21 cellular contexts compared by ENCODE assay signal in genomic region chr2:165208094-165208493, GRCh38. TPM values are rescaled to one million over a fixed set of nuclear protein-coding genes. Genes with fewer than 3 reads are reported as not detected.
DNase-seq lines count a peak whose midpoint lies in the region; ATAC-seq and TF ChIP-seq lines count a peak whose summit lies in the region.
"Had no signal": no experiment of that assay in that cellular context is flagged by ENCODE, and none has a peak within 500 bp of the region (broad histone marks: within the 10 kb centered on the region; RNA-seq: fewer than 3 reads in every experiment).

No MANE protein-coding gene starts in this region.

- TF ChIP-seq CTCF in left lung (IDR thresholded peaks at IDR 0.05): no peak
- no peak for TF ChIP-seq CTCF in type B pancreatic cell (conservative IDR thresholded peaks at IDR 0.05)
- TF ChIP-seq CTCF in natural killer cell (IDR thresholded peaks at IDR 0.05): no peak

- no peaks in the 10 kb centered on the region for H3K36me3 Mint-ChIP-seq in type B pancreatic cell
- H3K36me3 Mint-ChIP-seq in natural killer cell: no peaks in the 10 kb centered on the region
- H3K36me3 Mint-ChIP-seq: CD4-positive, alpha-beta memory T cell had no signal

- intact Hi-C loops in left lung (cut with DNase I) (loop anchor here in 1 of 2 donors (10.0 kb wide), 1 partner anchor 193 kb away; no protein-coding TSS in a partner anchor), natural killer cell (cut with micrococcal nuclease) (no loop called here)

- peaks cover 5% of the 10 kb centered on the region for H3K4me1 Mint-ChIP-seq in type B pancreatic cell (ENCODE audit: unreplicated experiment)
- H3K4me1 Mint-ChIP-seq in natural killer cell: no peaks in the 10 kb centered on the region

- H3K27ac ChIP-seq in left lung: no peak overlapping the region
- H3K27ac ChIP-seq: A549 had no signal

- DNase-seq in NCI-H510A treated with DMSO at 0.1 percent for 48 hours (lab: John Stamatoyannopoulos, UW) (peak; percentile 16), NCI-H510A (lab: John Stamatoyannopoulos, UW) (no peak), left lung (no peak), type B pancreatic cell (ENCODE audit: extremely low spot score, unreplicated experiment) (no peak), natural killer cell (no peak), iPS-NIHi11 (ENCODE audit: low spot score) (no peak)
- DNase-seq: 8988T; ACHN; C1 segment of cervical spinal cord; Calu3; CD4-positive, alpha-beta memory T cell; COR-L47; DMS79; EL; GDM1; GOT3; HFFc6 had no signal

- H3K36me3 ChIP-seq in left lung: no peaks in the 10 kb centered on the region
- H3K36me3 ChIP-seq: HAP-1 had no signal

- peak overlapping the region; percentile 17 for H3K27ac Mint-ChIP-seq in type B pancreatic cell
- no peak overlapping the region for H3K27ac Mint-ChIP-seq in natural killer cell
- H3K27ac Mint-ChIP-seq: HFFc6 had no signal

- H3K9me3 Mint-ChIP-seq in type B pancreatic cell (peaks cover 5% of the 10 kb centered on the region), natural killer cell (no peaks in the 10 kb centered on the region)
- H3K9me3 Mint-ChIP-seq: CD4-positive, alpha-beta memory T cell; HFFc6 had no signal

- H3K4me3 Mint-ChIP-seq in type B pancreatic cell (peak overlapping the region; percentile 5), natural killer cell (no peak overlapping the region)
- H3K4me3 Mint-ChIP-seq: CD4-positive, alpha-beta memory T cell; HFFc6 had no signal

- H3K27me3 ChIP-seq in left lung: no peaks in the 10 kb centered on the region

- H3K4me3 ChIP-seq in left lung: no peak overlapping the region
- H3K4me3 ChIP-seq: A549, GM12878, HAP-1 had no signal

- no peaks in the 10 kb centered on the region for H3K4me1 ChIP-seq in left lung
- H3K4me1 ChIP-seq: A549 had no signal

- peak; percentile 85 for ATAC-seq in left lung
- ATAC-seq in HG03139 (IDR thresholded peaks at IDR 0.05; ENCODE audit: unreplicated experiment): no peak
- no peak for ATAC-seq in natural killer cell
- ATAC-seq: A549, GM12878 had no signal

- no peaks in the 10 kb centered on the region for H3K9me3 ChIP-seq in left lung
- H3K9me3 ChIP-seq: A549, HAP-1 had no signal

- H3K27me3 Mint-ChIP-seq in type B pancreatic cell (no peaks in the 10 kb centered on the region), natural killer cell (ENCODE audit: low read depth in 2 of 2) (no peaks in the 10 kb centered on the region)

RNA-seq across cellular contexts. Expression of gene SCN3A, which starts 4.2 kb away (rescaled TPM):
- total RNA-seq in left lung: 1 to 10 TPM in 1 of 2 donors, under 1 TPM in 1; 0.35 to 1.3 TPM
- total RNA-seq in type B pancreatic cell (ENCODE audit: low replicate concordance): 2.8 and 8.2 TPM in 2 replicates
- under 1 TPM in 2 of 3 donors, not detected in 1; 0.05 to 0.58 TPM for total RNA-seq in natural killer cell
- total RNA-seq: CD4-positive, alpha-beta memory T cell had no signal

RNA-seq across cellular contexts. Expression of gene SCN2A, which starts 31.1 kb away (rescaled TPM):
- under 1 TPM; 0.50 to 0.58 TPM for total RNA-seq in left lung
- total RNA-seq in type B pancreatic cell (ENCODE audit: low replicate concordance): 0.92 and 1.1 TPM in 2 replicates
- under 1 TPM in 1 of 3 donors, not detected in 2; 0.10 TPM for total RNA-seq in natural killer cell
- total RNA-seq: CD4-positive, alpha-beta memory T cell; GM12878 had no signal
